In genomic region chr14:34436118-34436905, GRCh38 we compare ENCODE assay signal across 16 cellular contexts. TPM values are rescaled to one million over a fixed set of nuclear protein-coding genes. Genes with fewer than 3 reads are reported as not detected.
A peak's percentile ranks its signal among the peaks of the same experiment; 100 is the strongest.
DNase-seq lines count a peak whose midpoint lies in the region; ATAC-seq, FAIRE-seq and TF ChIP-seq lines count a peak whose summit lies in the region.
"Had no signal": no experiment of that assay in that cellular context is flagged by ENCODE, and none has a peak within 500 bp of the region (broad histone marks: within the 10 kb centered on the region; RNA-seq: fewer than 3 reads in every experiment).

No MANE protein-coding gene starts in this region.

- intact Hi-C loops in mucosa of descending colon (cut with DNase I, micrococcal nuclease) (loop anchor here in 1 of 2 donors (10.0 kb wide), 1 partner anchor 62 kb away; no protein-coding TSS in a partner anchor), spleen (cut with DNase I; ENCODE audit: low total_unique reads) (no loop called here), esophagus squamous epithelium (cut with DNase I) (no loop called here)

- peaks cover 15% of the 10 kb centered on the region for H3K4me1 ChIP-seq in mucosa of descending colon (ENCODE audit: low read depth)
- H3K4me1 ChIP-seq in spleen = peaks cover 0 to 16% (median 8%) of the 10 kb centered on the region in 6 donors
- peaks cover 0 to 14% (median 5%) of the 10 kb centered on the region in 3 donors for H3K4me1 ChIP-seq in esophagus squamous epithelium
- H3K4me1 ChIP-seq: psoas muscle had no signal

- no peaks in the 10 kb centered on the region for H3K27me3 Mint-ChIP-seq in naive thymus-derived CD8-positive, alpha-beta T cell
- H3K27me3 Mint-ChIP-seq: central memory CD8-positive, alpha-beta T cell had no signal

- POLR2A ChIA-PET in naive thymus-derived CD8-positive, alpha-beta T cell (lab: Charles Lee) = no interaction called here

- H3K9me3 Mint-ChIP-seq in naive thymus-derived CD8-positive, alpha-beta T cell = no peaks in the 10 kb centered on the region
- H3K9me3 Mint-ChIP-seq: activated T-cell treated with anti-CD3 and anti-CD28 coated beads, Interleukin-2, amount 50 U/mL, for 4 hours; CD8-positive, alpha-beta T cell; central memory CD8-positive, alpha-beta T cell had no signal

- H3K27ac ChIP-seq in spleen (no peak overlapping the region), esophagus squamous epithelium (no peak overlapping the region)
- H3K27ac ChIP-seq: lower lobe of right lung, psoas muscle had no signal

- H3K27me3 ChIP-seq in bronchial epithelial cell (ENCODE audit: control insufficient read depth, insufficient read depth, low read length) (no peaks in the 10 kb centered on the region), spleen (replicated peaks in 1 of 7) (no peaks in the 10 kb centered on the region), esophagus squamous epithelium (no peaks in the 10 kb centered on the region)

- no peak for TF ChIP-seq CTCF in bronchial epithelial cell (IDR thresholded peaks at IDR 0.05; ENCODE audit: insufficient read depth, low read length, severe bottlenecking)
- TF ChIP-seq CTCF in mucosa of descending colon (IDR thresholded peaks at IDR 0.05) = no peak
- no peak for TF ChIP-seq CTCF in spleen (IDR thresholded peaks at IDR 0.05 in 8 of 11, conservative IDR thresholded peaks at IDR 0.05 in 3 of 11)
- TF ChIP-seq CTCF in esophagus squamous epithelium (IDR thresholded peaks at IDR 0.05) = no peak

- H3K9me3 ChIP-seq in mucosa of descending colon = no peaks in the 10 kb centered on the region
- H3K9me3 ChIP-seq in spleen = no peaks in the 10 kb centered on the region
- H3K9me3 ChIP-seq in esophagus squamous epithelium = no peaks in the 10 kb centered on the region
- H3K9me3 ChIP-seq: lower lobe of right lung, psoas muscle had no signal

- 79 to 91% (median 85%) methylated on average over 1 of the region's 1 CpG for WGBS in spleen, 5 donors
- WGBS in esophagus squamous epithelium, 2 donors = 61 to 67% methylated on average over 1 of the region's 1 CpG

- no peak overlapping the region for H3K27ac Mint-ChIP-seq in naive thymus-derived CD8-positive, alpha-beta T cell
- H3K27ac Mint-ChIP-seq: CD8-positive, alpha-beta T cell had no signal

- peak; percentile 89 for ATAC-seq in mucosa of descending colon
- ATAC-seq in naive thymus-derived CD8-positive, alpha-beta T cell = no peak
- ATAC-seq: activated T-cell treated with anti-CD3 and anti-CD28 coated beads, Interleukin-2, amount 50 U/mL, for 4 hours; CD8-positive, alpha-beta T cell had no signal

- H3K4me3 Mint-ChIP-seq in naive thymus-derived CD8-positive, alpha-beta T cell = no peak overlapping the region
- H3K4me3 Mint-ChIP-seq: activated T-cell treated with anti-CD3 and anti-CD28 coated beads, Interleukin-2, amount 50 U/mL, for 4 hours; CD8-positive, alpha-beta T cell; central memory CD8-positive, alpha-beta T cell had no signal

- no peaks in the 10 kb centered on the region for H3K36me3 ChIP-seq in bronchial epithelial cell (ENCODE audit: control insufficient read depth, insufficient read depth, low read length)
- no peaks in the 10 kb centered on the region for H3K36me3 ChIP-seq in mucosa of descending colon (ENCODE audit: low read depth)
- peaks cover 0 to 11% (median 0%) of the 10 kb centered on the region in 6 donors for H3K36me3 ChIP-seq in spleen
- peaks cover 0 to 7% (median 0%) of the 10 kb centered on the region in 3 donors for H3K36me3 ChIP-seq in esophagus squamous epithelium

- peaks cover 0 to 3% (median 0%) of the 10 kb centered on the region in 3 donors for H3K36me3 Mint-ChIP-seq in naive thymus-derived CD8-positive, alpha-beta T cell
- H3K36me3 Mint-ChIP-seq: CD8-positive, alpha-beta T cell had no signal

- H3K4me3 ChIP-seq in bronchial epithelial cell (ENCODE audit: low read depth, low read length) (no peak overlapping the region), mucosa of descending colon (no peak overlapping the region), spleen (no peak overlapping the region), esophagus squamous epithelium (no peak overlapping the region)
- H3K4me3 ChIP-seq: lower lobe of right lung, psoas muscle had no signal

- FAIRE-seq in bronchial epithelial cell (lab: Jason Lieb, UNC) = no peak
- FAIRE-seq: HTR-8/SVneo had no signal

- H3K4me1 Mint-ChIP-seq in naive thymus-derived CD8-positive, alpha-beta T cell = peaks cover 4 to 19% (median 9%) of the 10 kb centered on the region in 4 donors

- DNase-seq in EL = peak; percentile 75
- peak; percentile 57 for DNase-seq in M059J (ENCODE audit: low read depth)
- peak; percentile 29 for DNase-seq in bronchial epithelial cell (ENCODE audit: low read depth)
- DNase-seq in mucosa of descending colon = peak in 1 of 3 donors; percentile 31
- no peak for DNase-seq in spleen
- no peak for DNase-seq in naive thymus-derived CD8-positive, alpha-beta T cell
- no peak for DNase-seq in SKM-1 treated with dmso at 0.1 percent for 144 hours (lab: John Stamatoyannopoulos, UW; ENCODE audit: unreplicated experiment)
- DNase-seq in esophagus squamous epithelium (lab: John Stamatoyannopoulos, UW) = no peak
- DNase-seq: activated T-cell treated with anti-CD3 and anti-CD28 coated beads, Interleukin-2, amount 50 U/mL, for 4 hours; CD8-positive, alpha-beta T cell; glutamatergic neuron; lower lobe of right lung; NCI-H2029; psoas muscle had no signal

- TF ChIP-seq POLR2A in spleen (IDR thresholded peaks at IDR 0.05) (no peak), esophagus squamous epithelium (IDR thresholded peaks at IDR 0.05) (no peak)

RNA-seq across cellular contexts. Expression of gene SPTSSA, which starts 25.7 kb away (rescaled TPM):
- total RNA-seq in M059J (2014; rRNA removed; shearing (Covaris generic)) = 28.6 and 32.9 TPM in 2 replicates
- total RNA-seq in bronchial epithelial cell (12.9 and 13.2 TPM in 2 replicates), mucosa of descending colon (10 to 100 TPM; 39.0 to 63.9 (median 44.2) TPM), spleen (10 to 100 TPM in 4 of 7 donors, 1 to 10 TPM in 3; 8.9 to 16.7 (median 10.2) TPM), esophagus squamous epithelium (10 to 100 TPM in 3 of 4 donors, 1 to 10 TPM in 1; 9.4 to 35.0 (median 17.3) TPM)
- 10 to 100 TPM; 12.9 to 16.6 (median 15.8) TPM for polyA plus RNA-seq in spleen
- 1 to 10 TPM; 3.9 to 4.0 TPM for total RNA-seq in naive thymus-derived CD8-positive, alpha-beta T cell
- polyA plus RNA-seq in naive thymus-derived CD8-positive, alpha-beta T cell = 10 to 100 TPM in 1 of 3 donors, 1 to 10 TPM in 2; 7.4 to 11.4 (median 8.4) TPM

Comparison
In these comparisons a context has a peak if more than half of its experiments do, and no peak if none do; other contexts are left out.
1. DNase-seq: peak in EL (single experiment), M059J (single experiment) and bronchial epithelial cell (single experiment); none in spleen (single experiment), naive thymus-derived CD8-positive, alpha-beta T cell (0 of 10), SKM-1 treated with dmso at 0.1 percent for 144 hours (single experiment) and esophagus squamous epithelium (single experiment).